Comparison of ENCODE assay signal across 8 cellular contexts in genomic region chr3:124260206-124260915, GRCh38.
DNase-seq lines count a peak whose midpoint lies in the region; ATAC-seq and TF ChIP-seq lines count a peak whose summit lies in the region.

No MANE protein-coding gene starts in this region.

- H3K27me3 ChIP-seq in GM23338 (ENCODE audit: insufficient read depth): no peaks in the 10 kb centered on the region
- no peaks in the 10 kb centered on the region for H3K27me3 ChIP-seq in adipocyte (replicated peaks; ENCODE audit: control insufficient read depth, insufficient read depth, low read length)
- no peaks in the 10 kb centered on the region for H3K27me3 ChIP-seq in heart left ventricle

- intact Hi-C loops in heart left ventricle (cut with DNase I): no loop called here

- H3K27me3 Mint-ChIP-seq in GM23338 (ENCODE audit: insufficient read depth, low read depth, poor library complexity): peaks cover 4% of the 10 kb centered on the region

- H3K36me3 Mint-ChIP-seq in GM23338 (ENCODE audit: low read depth): no peaks in the 10 kb centered on the region

- no peaks in the 10 kb centered on the region for H3K9me3 Mint-ChIP-seq in GM23338

- no peaks in the 10 kb centered on the region for H3K79me2 ChIP-seq in GM23338 (replicated peaks; ENCODE audit: insufficient read depth)

- no peak overlapping the region for H3K4me3 Mint-ChIP-seq in GM23338

- H3K27ac Mint-ChIP-seq in GM23338: peak overlapping the region; percentile 46; the same call in 1 of the 2 replicates

- peaks cover 19% of the 10 kb centered on the region for H3K4me1 ChIP-seq in GM23338 (ENCODE audit: insufficient read depth)
- peaks cover 58% of the 10 kb centered on the region for H3K4me1 ChIP-seq in adipocyte (ENCODE audit: control insufficient read depth, insufficient read depth, low read length)
- H3K4me1 ChIP-seq in heart left ventricle: peaks cover 0 to 39% (median 23%) of the 10 kb centered on the region in 12 donors

- 67 to 87% (median 80%) methylated on average over 1 of the region's 1 CpG for WGBS in heart left ventricle, 4 donors

- DNase-seq in GM23338 (ENCODE audit: low spot score): no peak
- DNase-seq in adipocyte (ENCODE audit: low read depth): peak; percentile 79
- DNase-seq in heart left ventricle: peak; percentile 45 to 68 (median 60)
- DNase-seq in skeletal muscle cell (ENCODE audit: low read depth): peak; percentile 49
- DNase-seq in HPDE6-E6E7 (ENCODE audit: extremely low spot score): no peak
- no peak for DNase-seq in NOMO-1 treated with DMSO at 0.1 percent for 48 hours (lab: John Stamatoyannopoulos, UW; ENCODE audit: unreplicated experiment)

- no peak for TF ChIP-seq CTCF in GM23338 (conservative IDR thresholded peaks at IDR 0.05; ENCODE audit: low read depth in 2 of 2)
- TF ChIP-seq CTCF in heart left ventricle (IDR thresholded peaks at IDR 0.05): no peak

- peaks cover 33% of the 10 kb centered on the region for H3K4me1 Mint-ChIP-seq in GM23338

- peak overlapping the region; percentile 61 for H3K9ac ChIP-seq in adipocyte (ENCODE audit: low read length)

- H3K4me2 ChIP-seq in GM23338: no peak overlapping the region

- no peaks in the 10 kb centered on the region for H4K20me1 ChIP-seq in GM23338 (replicated peaks; ENCODE audit: insufficient read depth)

- no peaks in the 10 kb centered on the region for H3K36me3 ChIP-seq in GM23338 (ENCODE audit: insufficient read depth)
- H3K36me3 ChIP-seq in adipocyte (ENCODE audit: control insufficient read depth, insufficient read depth, low read length, severe bottlenecking): no peaks in the 10 kb centered on the region
- H3K36me3 ChIP-seq in heart left ventricle: peaks cover 0 to 3% (median 0%) of the 10 kb centered on the region in 9 donors

- no peak overlapping the region for H2AFZ ChIP-seq in GM23338

- H3K27ac ChIP-seq in GM23338 (ENCODE audit: low read depth) (no peak overlapping the region), heart left ventricle (peak overlapping the region in 5 of 12 donors; percentile 25 to 66 (median 53))

- no peaks in the 10 kb centered on the region for H3K9me3 ChIP-seq in adipocyte (ENCODE audit: control insufficient read depth, low read length)
- no peaks in the 10 kb centered on the region for H3K9me3 ChIP-seq in heart left ventricle

- H3K4me3 ChIP-seq in GM23338 (no peak overlapping the region), adipocyte (ENCODE audit: low read length) (peak overlapping the region; percentile 26), heart left ventricle (no peak overlapping the region), skeletal muscle cell (ENCODE audit: low read depth, low read length) (no peak overlapping the region)

- no peaks in the 10 kb centered on the region for H3F3A ChIP-seq in GM23338 (replicated peaks; ENCODE audit: low read depth)

- H3K9me2 ChIP-seq in GM23338 (ENCODE audit: insufficient read depth): no peaks in the 10 kb centered on the region

- TF ChIP-seq POLR2A in heart left ventricle (IDR thresholded peaks at IDR 0.05): no peak

- no peak for ATAC-seq in GM23338
- ATAC-seq in heart left ventricle: peak; percentile 91 to 94 (median 92)
- no peak for ATAC-seq in GM18498 (IDR thresholded peaks at IDR 0.05; ENCODE audit: unreplicated experiment)
- no peak for ATAC-seq in GM21526 (IDR thresholded peaks at IDR 0.05; ENCODE audit: low FRiP score, unreplicated experiment)

TF ChIP-seq in GM23338, 12 proteins besides CTCF, POLR2A, EP300 and RAD21:
- no peak for TF ChIP-seq EZH2phosphoT487 (IDR thresholded peaks at IDR 0.05; ENCODE audit: unreplicated experiment)
- no peak for TF ChIP-seq EZH2 (IDR thresholded peaks at IDR 0.05; ENCODE audit: low read depth, unreplicated experiment)
- TF ChIP-seq ZNF114 (CRISPR knock-in tag; IDR thresholded peaks at IDR 0.05): no peak
- no peak for TF ChIP-seq STAT1 (IDR thresholded peaks at IDR 0.05; ENCODE audit: unreplicated experiment)
- TF ChIP-seq ZNF331 (CRISPR knock-in tag; IDR thresholded peaks at IDR 0.05; ENCODE audit: low read depth): no peak
- no peak for TF ChIP-seq REST (IDR thresholded peaks at IDR 0.05; ENCODE audit: unreplicated experiment)
- TF ChIP-seq JUNB (IDR thresholded peaks at IDR 0.05; ENCODE audit: unreplicated experiment): no peak
- no peak for TF ChIP-seq POLR2AphosphoS5 (IDR thresholded peaks at IDR 0.05; ENCODE audit: low read depth)
- TF ChIP-seq ETS1 (IDR thresholded peaks at IDR 0.05): no peak

Comparison
In these comparisons a context has a peak if more than half of its experiments do, and no peak if none do; other contexts are left out.
1. ATAC-seq: peak in heart left ventricle (4 of 4); none in GM23338 (single experiment), GM18498 (single experiment) and GM21526 (single experiment).
2. DNase-seq: peak in adipocyte (single experiment), heart left ventricle (5 of 5) and skeletal muscle cell (single experiment); none in GM23338 (single experiment), HPDE6-E6E7 (single experiment) and NOMO-1 treated with DMSO at 0.1 percent for 48 hours (single experiment).